ENCODE assay signal across 8 cellular contexts in genomic region chr3:144770813-144771400, GRCh38.
DNase-seq lines count a peak whose midpoint lies in the region; ATAC-seq, FAIRE-seq and TF ChIP-seq lines count a peak whose summit lies in the region.

No MANE protein-coding gene starts in this region.

- DNase-seq in NB4 (ENCODE audit: low read depth) (peak; percentile 24), dorsolateral prefrontal cortex (peak in 1 of 10 donors; percentile 22), nephron progenitor cell (no peak), T1000 (lab: John Stamatoyannopoulos, UW) (no peak), GM19239 (ENCODE audit: insufficient read length, low spot score) (no peak), NCI-H1930 (lab: John Stamatoyannopoulos, UW) (no peak)
- no peak for DNase-seq in stimulated activated CD4-positive, alpha-beta T cell treated with anti-CD3 and anti-CD28 coated beads, Interleukin-15, amount 100 ng/mL, for 24 hours

- TF ChIP-seq CTCF in NB4 (IDR thresholded peaks at IDR 0.05; ENCODE audit: low read depth, low read length) (no peak), dorsolateral prefrontal cortex (IDR thresholded peaks at IDR 0.05 in 54 of 56, conservative IDR thresholded peaks at IDR 0.05 in 2 of 56; ENCODE audit: low read depth in 1 of 56, partially characterized antibody in 56 of 56) (peak; percentile 54 to 87 (median 70)), nephron progenitor cell (IDR thresholded peaks at IDR 0.05) (peak; percentile 48)

- ATAC-seq in GM18519 (IDR thresholded peaks at IDR 0.05; ENCODE audit: low FRiP score, unreplicated experiment): peak; percentile 55

- H3K4me1 Mint-ChIP-seq in nephron progenitor cell: no peaks in the 10 kb centered on the region

- no peaks in the 10 kb centered on the region for H3K36me3 Mint-ChIP-seq in nephron progenitor cell (ENCODE audit: low read depth)

- no peaks in the 10 kb centered on the region for H3K27me3 ChIP-seq in dorsolateral prefrontal cortex

- H3K27ac Mint-ChIP-seq in nephron progenitor cell: no peak overlapping the region

- H3K9me3 Mint-ChIP-seq in nephron progenitor cell: no peaks in the 10 kb centered on the region

- H3K27me3 Mint-ChIP-seq in nephron progenitor cell (ENCODE audit: low read depth, poor library complexity): peaks cover 4% of the 10 kb centered on the region

- H3K4me3 Mint-ChIP-seq in nephron progenitor cell: no peak overlapping the region

- intact Hi-C loops in dorsolateral prefrontal cortex (cut with DNase I): loop anchor here (2.0 to 10.0 kb wide), 4 partner anchors 106 to 799 kb away; partner anchors contain the start of gene DIPK2A (in 1 of the 2)

- no peak for TF ChIP-seq POLR2A in NB4 (IDR thresholded peaks at IDR 0.05; ENCODE audit: extremely low read depth, insufficient read length)

- no peak for FAIRE-seq in GM19239 (lab: Jason Lieb, UNC)

- H3K4me3 ChIP-seq in NB4 (ENCODE audit: low read depth, low read length) (no peak overlapping the region), dorsolateral prefrontal cortex (peak overlapping the region in 2 of 59 donors; percentile 9)

- H3K27ac ChIP-seq in dorsolateral prefrontal cortex: peak overlapping the region; percentile 7 to 90 (median 77)
